In genomic region chrX:9805956-9806355, GRCh38 we compare ENCODE assay signal across 1 cellular context.
TF ChIP-seq lines count a peak whose summit lies in the region.

No MANE protein-coding gene starts in this region.

TF ChIP-seq in IMR-90, 13 proteins besides CTCF, POLR2A, EP300 and RAD21 (continued from another document):
- TF ChIP-seq FOS (IDR thresholded peaks at IDR 0.05; ENCODE audit: low read depth, low read length), result no peak
- no peak for TF ChIP-seq CEBPB (IDR thresholded peaks at IDR 0.05; ENCODE audit: low read depth, low read length)
